ENCODE assay signal across 24 cellular contexts in genomic region chr7:148624735-148625134, GRCh38. TPM values are rescaled to one million over a fixed set of nuclear protein-coding genes. Genes with fewer than 3 reads are reported as not detected.
A peak's percentile ranks its signal among the peaks of the same experiment; 100 is the strongest.
DNase-seq lines count a peak whose midpoint lies in the region; ATAC-seq and TF ChIP-seq lines count a peak whose summit lies in the region.
"Had no signal": no experiment of that assay in that cellular context is flagged by ENCODE, and none has a peak within 500 bp of the region (broad histone marks: within the 10 kb centered on the region; RNA-seq: fewer than 3 reads in every experiment).

No MANE protein-coding gene starts in this region.

- H4K20me1 ChIP-seq in GM23338 (replicated peaks; ENCODE audit: insufficient read depth) = no peaks in the 10 kb centered on the region

- no peaks in the 10 kb centered on the region for H3K9me3 Mint-ChIP-seq in GM23338
- H3K9me3 Mint-ChIP-seq in activated T-helper 17 cell treated with anti-CD3 and anti-CD28 coated beads, Interleukin-2, amount 50 U/mL, for 72 hours = no peaks in the 10 kb centered on the region

- H3F3A ChIP-seq in GM23338 (replicated peaks; ENCODE audit: low read depth) = no peaks in the 10 kb centered on the region

- DNase-seq in DMS 273 (lab: John Stamatoyannopoulos, UW; ENCODE audit: unreplicated experiment) (peak; percentile 45), DMS 273 treated with DMSO at 0.1 percent for 48 hours (lab: John Stamatoyannopoulos, UW) (no peak), GM23338 (ENCODE audit: low spot score) (no peak), UCSD-AML1 (lab: John Stamatoyannopoulos, UW; ENCODE audit: unreplicated experiment) (no peak), NCI-H1436 (lab: John Stamatoyannopoulos, UW) (no peak)
- DNase-seq: activated gamma-delta T cell treated with Interleukin-2 at 50 U/mL for 16 hours; effector memory CD4-positive, alpha-beta T cell; head of caudate nucleus; NCI-H1092; NCI-H2171; NCI-H774; PC-3 had no signal

- H3K27ac ChIP-seq in GM23338 (ENCODE audit: low read depth) (no peak overlapping the region), parathyroid adenoma (no peak overlapping the region)
- H3K27ac ChIP-seq: 22Rv1, esophagus muscularis mucosa, SJCRH30, tibial nerve had no signal

- H3K4me1 ChIP-seq in GM23338 (ENCODE audit: insufficient read depth) = peaks cover 20% of the 10 kb centered on the region
- H3K4me1 ChIP-seq in parathyroid adenoma = peaks cover 6% of the 10 kb centered on the region
- H3K4me1 ChIP-seq: esophagus muscularis mucosa had no signal

- H3K9me3 ChIP-seq in parathyroid adenoma (ENCODE audit: control insufficient read depth, low read length) = no peaks in the 10 kb centered on the region
- H3K9me3 ChIP-seq: esophagus muscularis mucosa, SJCRH30, tibial nerve had no signal

- no peaks in the 10 kb centered on the region for H3K9me2 ChIP-seq in GM23338 (ENCODE audit: insufficient read depth)

- H3K36me3 ChIP-seq in GM23338 (ENCODE audit: insufficient read depth) = no peaks in the 10 kb centered on the region
- H3K36me3 ChIP-seq in parathyroid adenoma (ENCODE audit: control insufficient read depth, insufficient read depth, low read length) = no peaks in the 10 kb centered on the region
- H3K36me3 ChIP-seq: esophagus muscularis mucosa, SJCRH30, tibial nerve had no signal

- peak overlapping the region; percentile 29; the same call in 1 of the 2 replicates for H3K4me2 ChIP-seq in GM23338
- no peak overlapping the region for H3K4me2 ChIP-seq in parathyroid adenoma (ENCODE audit: low read length)

- H3K27ac Mint-ChIP-seq in GM23338 = no peak overlapping the region
- H3K27ac Mint-ChIP-seq in activated T-helper 17 cell treated with anti-CD3 and anti-CD28 coated beads, Interleukin-2, amount 50 U/mL, for 72 hours = peak overlapping the region; percentile 5

- no peak for ATAC-seq in GM23338
- ATAC-seq in activated T-helper 17 cell treated with anti-CD3 and anti-CD28 coated beads, Interleukin-2, amount 50 U/mL, for 72 hours (replicated peaks) = peak; percentile 64
- ATAC-seq in GM21360 (IDR thresholded peaks at IDR 0.05; ENCODE audit: unreplicated experiment) = no peak
- ATAC-seq: left lobe of liver, PC-3 had no signal

- H3K4me1 Mint-ChIP-seq in GM23338 = peaks cover 23% of the 10 kb centered on the region
- peaks cover 36% of the 10 kb centered on the region for H3K4me1 Mint-ChIP-seq in activated T-helper 17 cell treated with anti-CD3 and anti-CD28 coated beads, Interleukin-2, amount 50 U/mL, for 72 hours

- no peak overlapping the region for H3K4me3 ChIP-seq in GM23338
- no peak overlapping the region for H3K4me3 ChIP-seq in parathyroid adenoma (ENCODE audit: low read depth, low read length)
- H3K4me3 ChIP-seq: esophagus muscularis mucosa, SJCRH30, tibial nerve had no signal

- TF ChIP-seq CTCF in GM23338 (conservative IDR thresholded peaks at IDR 0.05; ENCODE audit: low read depth in 2 of 2) (no peak), parathyroid adenoma (IDR thresholded peaks at IDR 0.05) (no peak)

- peaks cover 6% of the 10 kb centered on the region for H3K27me3 Mint-ChIP-seq in GM23338 (ENCODE audit: insufficient read depth, low read depth, poor library complexity)
- peaks cover 12% of the 10 kb centered on the region for H3K27me3 Mint-ChIP-seq in activated T-helper 17 cell treated with anti-CD3 and anti-CD28 coated beads, Interleukin-2, amount 50 U/mL, for 72 hours

- H3K27me3 ChIP-seq in GM23338 (ENCODE audit: insufficient read depth) = no peaks in the 10 kb centered on the region
- H3K27me3 ChIP-seq in parathyroid adenoma (ENCODE audit: control insufficient read depth, insufficient read depth, low read length) = no peaks in the 10 kb centered on the region
- H3K27me3 ChIP-seq: esophagus muscularis mucosa, SJCRH30, tibial nerve had no signal

- no peak overlapping the region for H3K9ac ChIP-seq in parathyroid adenoma

- peak overlapping the region; percentile 57; the same call in 1 of the 2 replicates for H2AFZ ChIP-seq in GM23338
- H2AFZ ChIP-seq in parathyroid adenoma = peak overlapping the region; percentile 28

- no peak overlapping the region for H3K4me3 Mint-ChIP-seq in GM23338
- H3K4me3 Mint-ChIP-seq in activated T-helper 17 cell treated with anti-CD3 and anti-CD28 coated beads, Interleukin-2, amount 50 U/mL, for 72 hours = no peak overlapping the region

- H3K79me2 ChIP-seq in GM23338 (replicated peaks; ENCODE audit: insufficient read depth) = no peaks in the 10 kb centered on the region
- H3K79me2 ChIP-seq in parathyroid adenoma = no peaks in the 10 kb centered on the region

- no peaks in the 10 kb centered on the region for H3K36me3 Mint-ChIP-seq in GM23338 (ENCODE audit: low read depth)
- no peaks in the 10 kb centered on the region for H3K36me3 Mint-ChIP-seq in activated T-helper 17 cell treated with anti-CD3 and anti-CD28 coated beads, Interleukin-2, amount 50 U/mL, for 72 hours (ENCODE audit: low read depth)

TF ChIP-seq in GM23338, 12 proteins besides CTCF, POLR2A, EP300 and RAD21 (continues in another document):
- TF ChIP-seq NANOG (IDR thresholded peaks at IDR 0.05; ENCODE audit: borderline replicate concordance) (no peak), ZNF114 (CRISPR knock-in tag; IDR thresholded peaks at IDR 0.05) (no peak), EZH2 (IDR thresholded peaks at IDR 0.05; ENCODE audit: low read depth, unreplicated experiment) (no peak), CREB1 (CRISPR knock-in tag; IDR thresholded peaks at IDR 0.05; ENCODE audit: low read depth) (no peak), JUNB (IDR thresholded peaks at IDR 0.05; ENCODE audit: unreplicated experiment) (no peak), EZH2phosphoT487 (IDR thresholded peaks at IDR 0.05; ENCODE audit: unreplicated experiment) (no peak)
- TF ChIP-seq, protein P1, sequence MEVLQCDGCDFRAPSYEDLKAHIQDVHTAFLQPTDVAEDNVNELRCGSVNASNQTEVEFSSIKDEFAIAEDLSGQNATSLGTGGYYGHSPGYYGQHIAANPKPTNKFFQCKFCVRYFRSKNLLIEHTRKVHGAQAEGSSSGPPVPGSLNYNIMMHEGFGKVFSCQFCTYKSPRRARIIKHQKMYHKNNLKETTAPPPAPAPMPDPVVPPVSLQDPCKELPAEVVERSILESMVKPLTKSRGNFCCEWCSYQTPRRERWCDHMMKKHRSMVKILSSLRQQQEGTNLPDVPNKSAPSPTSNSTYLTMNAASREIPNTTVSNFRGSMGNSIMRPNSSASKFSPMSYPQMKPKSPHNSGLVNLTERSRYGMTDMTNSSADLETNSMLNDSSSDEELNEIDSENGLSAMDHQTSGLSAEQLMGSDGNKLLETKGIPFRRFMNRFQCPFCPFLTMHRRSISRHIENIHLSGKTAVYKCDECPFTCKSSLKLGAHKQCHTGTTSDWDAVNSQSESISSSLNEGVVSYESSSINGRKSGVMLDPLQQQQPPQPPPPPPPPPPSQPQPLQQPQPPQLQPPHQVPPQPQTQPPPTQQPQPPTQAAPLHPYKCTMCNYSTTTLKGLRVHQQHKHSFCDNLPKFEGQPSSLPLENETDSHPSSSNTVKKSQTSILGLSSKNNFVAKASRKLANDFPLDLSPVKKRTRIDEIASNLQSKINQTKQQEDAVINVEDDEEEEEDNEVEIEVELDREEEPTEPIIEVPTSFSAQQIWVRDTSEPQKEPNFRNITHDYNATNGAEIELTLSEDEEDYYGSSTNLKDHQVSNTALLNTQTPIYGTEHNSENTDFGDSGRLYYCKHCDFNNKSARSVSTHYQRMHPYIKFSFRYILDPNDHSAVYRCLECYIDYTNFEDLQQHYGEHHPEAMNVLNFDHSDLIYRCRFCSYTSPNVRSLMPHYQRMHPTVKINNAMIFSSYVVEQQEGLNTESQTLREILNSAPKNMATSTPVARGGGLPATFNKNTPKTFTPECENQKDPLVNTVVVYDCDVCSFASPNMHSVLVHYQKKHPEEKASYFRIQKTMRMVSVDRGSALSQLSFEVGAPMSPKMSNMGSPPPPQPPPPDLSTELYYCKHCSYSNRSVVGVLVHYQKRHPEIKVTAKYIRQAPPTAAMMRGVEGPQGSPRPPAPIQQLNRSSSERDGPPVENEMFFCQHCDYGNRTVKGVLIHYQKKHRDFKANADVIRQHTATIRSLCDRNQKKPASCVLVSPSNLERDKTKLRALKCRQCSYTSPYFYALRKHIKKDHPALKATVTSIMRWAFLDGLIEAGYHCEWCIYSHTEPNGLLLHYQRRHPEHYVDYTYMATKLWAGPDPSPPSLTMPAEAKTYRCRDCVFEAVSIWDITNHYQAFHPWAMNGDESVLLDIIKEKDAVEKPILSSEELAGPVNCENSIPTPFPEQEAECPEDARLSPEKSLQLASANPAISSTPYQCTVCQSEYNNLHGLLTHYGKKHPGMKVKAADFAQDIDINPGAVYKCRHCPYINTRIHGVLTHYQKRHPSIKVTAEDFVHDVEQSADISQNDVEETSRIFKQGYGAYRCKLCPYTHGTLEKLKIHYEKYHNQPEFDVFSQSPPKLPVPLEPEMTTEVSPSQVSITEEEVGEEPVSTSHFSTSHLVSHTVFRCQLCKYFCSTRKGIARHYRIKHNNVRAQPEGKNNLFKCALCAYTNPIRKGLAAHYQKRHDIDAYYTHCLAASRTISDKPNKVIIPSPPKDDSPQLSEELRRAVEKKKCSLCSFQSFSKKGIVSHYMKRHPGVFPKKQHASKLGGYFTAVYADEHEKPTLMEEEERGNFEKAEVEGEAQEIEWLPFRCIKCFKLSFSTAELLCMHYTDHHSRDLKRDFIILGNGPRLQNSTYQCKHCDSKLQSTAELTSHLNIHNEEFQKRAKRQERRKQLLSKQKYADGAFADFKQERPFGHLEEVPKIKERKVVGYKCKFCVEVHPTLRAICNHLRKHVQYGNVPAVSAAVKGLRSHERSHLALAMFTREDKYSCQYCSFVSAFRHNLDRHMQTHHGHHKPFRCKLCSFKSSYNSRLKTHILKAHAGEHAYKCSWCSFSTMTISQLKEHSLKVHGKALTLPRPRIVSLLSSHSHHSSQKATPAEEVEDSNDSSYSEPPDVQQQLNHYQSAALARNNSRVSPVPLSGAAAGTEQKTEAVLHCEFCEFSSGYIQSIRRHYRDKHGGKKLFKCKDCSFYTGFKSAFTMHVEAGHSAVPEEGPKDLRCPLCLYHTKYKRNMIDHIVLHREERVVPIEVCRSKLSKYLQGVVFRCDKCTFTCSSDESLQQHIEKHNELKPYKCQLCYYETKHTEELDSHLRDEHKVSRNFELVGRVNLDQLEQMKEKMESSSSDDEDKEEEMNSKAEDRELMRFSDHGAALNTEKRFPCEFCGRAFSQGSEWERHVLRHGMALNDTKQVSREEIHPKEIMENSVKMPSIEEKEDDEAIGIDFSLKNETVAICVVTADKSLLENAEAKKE (CRISPR knock-in tag; IDR thresholded peaks at IDR 0.05) = no peak

RNA-seq across cellular contexts. Expression of gene C7orf33, which starts 34.2 kb away (rescaled TPM):
- not detected in 2 replicates for total RNA-seq in GM23338 (2014; rRNA removed; shearing (Covaris generic))
- not detected in 2 replicates for polyA plus RNA-seq in GM23338 (2016; fragmentation: Nextera tagmentation; extraction: Ambion mirVana)
- not detected for total RNA-seq in activated T-helper 17 cell treated with anti-CD3 and anti-CD28 coated beads, Interleukin-2, amount 50 U/mL, for 72 hours
- total RNA-seq: chondrocyte; esophagus muscularis mucosa; HT-29; left lobe of liver; PC-3; renal cortical epithelial cell; T-helper 2 cell treated with Interferon-gamma antibody and Interleukin-4, amounts not matched to agents 100 ng/mL and 5 ng/mL, for 36 hours; tibial nerve had no signal
